ENCODE assay signal across 13 cellular contexts in genomic region chr6:148524976-148525375, GRCh38.
A peak's percentile ranks its signal among the peaks of the same experiment; 100 is the strongest.
DNase-seq lines count a peak whose midpoint lies in the region; ATAC-seq, FAIRE-seq and TF ChIP-seq lines count a peak whose summit lies in the region.
"Had no signal": no experiment of that assay in that cellular context is flagged by ENCODE, and none has a peak within 500 bp of the region (broad histone marks: within the 10 kb centered on the region; RNA-seq: fewer than 3 reads in every experiment).

No MANE protein-coding gene starts in this region.

- H3K36me3 ChIP-seq in breast epithelium, result peaks cover 5% of the 10 kb centered on the region
- peaks cover 0 to 32% (median 0%) of the 10 kb centered on the region in 3 donors for H3K36me3 ChIP-seq in tibial nerve
- peaks cover 4 to 34% of the 10 kb centered on the region in 2 experiments; a peak in 3 of 5 replicates for H3K36me3 ChIP-seq in HepG2 (replicated peaks in 1 of 2; ENCODE audit: control insufficient read depth in 1 of 2, insufficient read depth in 2 of 2, low read length in 2 of 2)
- peaks cover 71% of the 10 kb centered on the region for H3K36me3 ChIP-seq in SJCRH30

- POLR2A ChIA-PET in MCF 10A (lab: Yijun Ruan, JAX) (no interaction called here), HepG2 (lab: Yijun Ruan, JAX) (no interaction called here)

- H3K36me3 Mint-ChIP-seq in MCF 10A (ENCODE audit: insufficient read depth, unreplicated experiment), result peaks cover 53% of the 10 kb centered on the region
- no peaks in the 10 kb centered on the region for H3K36me3 Mint-ChIP-seq in activated naive CD8-positive, alpha-beta T cell treated with anti-CD3 and anti-CD28 coated beads, Interleukin-2, amount 50 U/mL, for 24 hours (ENCODE audit: low read depth)
- H3K36me3 Mint-ChIP-seq: CD4-positive, CD25-positive, alpha-beta regulatory T cell had no signal

- no peaks in the 10 kb centered on the region for H3K9me3 ChIP-seq in breast epithelium
- H3K9me3 ChIP-seq in tibial nerve, result no peaks in the 10 kb centered on the region
- H3K9me3 ChIP-seq in HepG2 (ENCODE audit: low read length), result no peaks in the 10 kb centered on the region
- H3K9me3 ChIP-seq in SJCRH30 (replicated peaks), result no peaks in the 10 kb centered on the region

- TF ChIP-seq RAD21 in HepG2 (CRISPR knock-in tag; IDR thresholded peaks at IDR 0.05), result no peak

- H4K20me1 ChIP-seq in HepG2 (ENCODE audit: insufficient read depth, low read length), result no peaks in the 10 kb centered on the region

- H3K27me3 ChIP-seq in breast epithelium (no peaks in the 10 kb centered on the region), tibial nerve (no peaks in the 10 kb centered on the region), HepG2 (ENCODE audit: control insufficient read depth in 1 of 2, insufficient read depth in 2 of 2, low read length in 2 of 2) (no peaks in the 10 kb centered on the region), SJCRH30 (no peaks in the 10 kb centered on the region)

- no peak overlapping the region for H3K9ac ChIP-seq in HepG2 (ENCODE audit: insufficient read depth, low read depth, low read length)

- BruUV-seq in MCF 10A (replicated peaks; lab: Mats Ljungman, UMichigan) (no TSS peak), HepG2 (replicated peaks; lab: Mats Ljungman, UMichigan) (no TSS peak)

- no peak for TF ChIP-seq CTCF in MCF 10A (IDR thresholded peaks at IDR 0.05; ENCODE audit: unreplicated experiment)
- no peak for TF ChIP-seq CTCF in breast epithelium (IDR thresholded peaks at IDR 0.05)
- no peak for TF ChIP-seq CTCF in tibial nerve (IDR thresholded peaks at IDR 0.05)
- TF ChIP-seq CTCF in HepG2 (CRISPR knock-in tag; IDR thresholded peaks at IDR 0.05), result no peak

- intact Hi-C loops in MCF 10A (cut with micrococcal nuclease), result no loop called here
- intact Hi-C loops in breast epithelium (cut with DNase I; ENCODE audit: low total_unique reads), result no loop called here
- intact Hi-C loops in HepG2 (cut with micrococcal nuclease; ENCODE audit: unreplicated experiment), result no loop called here

- no peak overlapping the region for H3K4me3 ChIP-seq in breast epithelium
- H3K4me3 ChIP-seq in tibial nerve, result peak overlapping the region in 1 of 4 donors; percentile 8
- no peak overlapping the region for H3K4me3 ChIP-seq in HepG2 (replicated peaks in 1 of 3; ENCODE audit: insufficient read depth in 1 of 3, low read depth in 2 of 3, low read length in 3 of 3)
- H3K4me3 ChIP-seq in SJCRH30, result no peak overlapping the region
- H3K4me3 ChIP-seq: SK-N-MC had no signal

- H3K27ac Mint-ChIP-seq in MCF 10A (ENCODE audit: low read depth, unreplicated experiment), result no peak overlapping the region
- peak overlapping the region; percentile 69 for H3K27ac Mint-ChIP-seq in activated naive CD8-positive, alpha-beta T cell treated with anti-CD3 and anti-CD28 coated beads, Interleukin-2, amount 50 U/mL, for 24 hours
- H3K27ac Mint-ChIP-seq: CD4-positive, CD25-positive, alpha-beta regulatory T cell had no signal

- no peak overlapping the region for H3K4me2 ChIP-seq in HepG2 (ENCODE audit: low read depth, low read length)

- H3K4me1 ChIP-seq in breast epithelium (no peaks in the 10 kb centered on the region), tibial nerve (peaks cover 0 to 75% (median 21%) of the 10 kb centered on the region in 4 donors), HepG2 (ENCODE audit: insufficient read depth, low read length) (no peaks in the 10 kb centered on the region), SJCRH30 (peaks cover 7% of the 10 kb centered on the region; the same call in 1 of the 2 replicates)

- peaks cover 13% of the 10 kb centered on the region for H3K4me1 Mint-ChIP-seq in MCF 10A (ENCODE audit: insufficient read depth, unreplicated experiment)
- H3K4me1 Mint-ChIP-seq in activated naive CD8-positive, alpha-beta T cell treated with anti-CD3 and anti-CD28 coated beads, Interleukin-2, amount 50 U/mL, for 24 hours, result peaks cover 15% of the 10 kb centered on the region

- H3K27me3 Mint-ChIP-seq in MCF 10A (ENCODE audit: insufficient read depth, unreplicated experiment), result no peaks in the 10 kb centered on the region
- H3K27me3 Mint-ChIP-seq in activated naive CD8-positive, alpha-beta T cell treated with anti-CD3 and anti-CD28 coated beads, Interleukin-2, amount 50 U/mL, for 24 hours, result peaks cover 8% of the 10 kb centered on the region

- H3K9me3 Mint-ChIP-seq in MCF 10A (ENCODE audit: unreplicated experiment), result no peaks in the 10 kb centered on the region
- no peaks in the 10 kb centered on the region for H3K9me3 Mint-ChIP-seq in activated naive CD8-positive, alpha-beta T cell treated with anti-CD3 and anti-CD28 coated beads, Interleukin-2, amount 50 U/mL, for 24 hours

- TF ChIP-seq POLR2A in breast epithelium (IDR thresholded peaks at IDR 0.05) (no peak), tibial nerve (IDR thresholded peaks at IDR 0.05) (no peak), HepG2 (IDR thresholded peaks at IDR 0.05; ENCODE audit: insufficient read depth in 1 of 2, low read depth in 2 of 2, low read length in 2 of 2) (no peak)

- TF ChIP-seq EP300 in tibial nerve (IDR thresholded peaks at IDR 0.05), result no peak
- no peak for TF ChIP-seq EP300 in HepG2 (IDR thresholded peaks at IDR 0.05; ENCODE audit: low read depth in 2 of 2, low read length in 2 of 2)
- TF ChIP-seq EP300 in HepG2 (CRISPR knock-in tag; IDR thresholded peaks at IDR 0.05; ENCODE audit: borderline replicate concordance), result no peak

- peak; percentile 34 for ATAC-seq in activated naive CD8-positive, alpha-beta T cell treated with anti-CD3 and anti-CD28 coated beads, Interleukin-2, amount 50 U/mL, for 24 hours
- ATAC-seq in HepG2 (no peak), HG02678 (IDR thresholded peaks at IDR 0.05; ENCODE audit: unreplicated experiment) (no peak)

- in situ Hi-C loops in HepG2 (cut with HindIII; ENCODE audit: extremely low pct_ligation_motif_present, low pct_unique_long_range_greater_than_20kb), result no loop called here

- H3K27ac ChIP-seq in breast epithelium (peak overlapping the region in 1 of 2 donors; percentile 27), tibial nerve (peak overlapping the region; percentile 53 to 86 (median 68)), HepG2 (ENCODE audit: extremely low read length, insufficient read depth, low read length) (no peak overlapping the region), SJCRH30 (no peak overlapping the region)
- H3K27ac ChIP-seq: SK-N-MC had no signal

- no peaks in the 10 kb centered on the region for H3K79me2 ChIP-seq in HepG2 (ENCODE audit: insufficient read depth, low read length)

- H3K4me3 Mint-ChIP-seq in MCF 10A (ENCODE audit: unreplicated experiment), result no peak overlapping the region
- H3K4me3 Mint-ChIP-seq in activated naive CD8-positive, alpha-beta T cell treated with anti-CD3 and anti-CD28 coated beads, Interleukin-2, amount 50 U/mL, for 24 hours, result peak overlapping the region; percentile 17
- H3K4me3 Mint-ChIP-seq: CD4-positive, CD25-positive, alpha-beta regulatory T cell had no signal

- DNase-seq in MCF 10A (ENCODE audit: unreplicated experiment), result peak; percentile 21
- DNase-seq in breast epithelium (ENCODE audit: low spot score in 2 of 2), result no peak
- DNase-seq in activated naive CD8-positive, alpha-beta T cell treated with anti-CD3 and anti-CD28 coated beads, Interleukin-2, amount 50 U/mL, for 24 hours, result no peak
- peak; percentile 47 for DNase-seq in hepatic stellate cell (ENCODE audit: low spot score)
- DNase-seq in tibial nerve (ENCODE audit: low spot score in 2 of 2), result no peak
- DNase-seq in HepG2 (ENCODE audit: low spot score), result no peak
- DNase-seq in SJCRH30, result no peak
- DNase-seq: activated effector memory CD4-positive, alpha-beta T cell treated with anti-CD3 and anti-CD28 coated beads, Interleukin-2, amount 50 U/mL, for 16 hours; CD4-positive, CD25-positive, alpha-beta regulatory T cell; NCI-H1105; small intestine had no signal

- no peak for FAIRE-seq in HepG2 (lab: Jason Lieb, UNC)
- FAIRE-seq: small intestine had no signal

- WGBS in tibial nerve, 2 donors, result 49 to 59% methylated on average over 8 of the region's 8 CpGs
- WGBS in HepG2 (ENCODE audit: low lambda C conversion rate), result 93% methylated on average over 8 of the region's 8 CpGs

- H2AFZ ChIP-seq in HepG2 (ENCODE audit: low read length), result no peak overlapping the region

- CTCF ChIA-PET in MCF 10A (lab: Yijun Ruan, JAX) (interaction anchor here (0.5 kb wide), 1 partner anchor 804 kb away, joined by 3 read pairs; no protein-coding TSS in a partner anchor), HepG2 (lab: Yijun Ruan, JAX; ENCODE audit: low intra/inter-chr PET ratio, low total read pairs) (no interaction called here)

Comparison
In these comparisons a context has a peak if more than half of its experiments do, and no peak if none do; other contexts are left out.
1. DNase-seq: peak in MCF 10A (single experiment) and hepatic stellate cell (single experiment); none in breast epithelium (0 of 2), activated naive CD8-positive, alpha-beta T cell treated with anti-CD3 and anti-CD28 coated beads, Interleukin-2, amount 50 U/mL, for 24 hours (single experiment), tibial nerve (0 of 2), HepG2 (single experiment) and SJCRH30 (0 of 2).
2. H3K27ac ChIP-seq: peak in tibial nerve (4 of 4); none in HepG2 (single experiment) and SJCRH30 (single experiment).